ENCODE assay signal across 9 cellular contexts in genomic region chr19:18507727-18508440, GRCh38. TPM values are rescaled to one million over a fixed set of nuclear protein-coding genes. Genes with fewer than 3 reads are reported as not detected.
DNase-seq lines count a peak whose midpoint lies in the region; ATAC-seq and TF ChIP-seq lines count a peak whose summit lies in the region.
"Had no signal": no experiment of that assay in that cellular context is flagged by ENCODE, and none has a peak within 500 bp of the region (broad histone marks: within the 10 kb centered on the region; RNA-seq: fewer than 3 reads in every experiment).

No MANE protein-coding gene starts in this region.

- CTCF ChIA-PET in CD4-positive, alpha-beta memory T cell (lab: Charles Lee; ENCODE audit: partially characterized antibody) = interaction anchor here (0.9 to 6.6 kb wide), 10 partner anchors 10 to 339 kb away, joined by 3 to 59 read pairs (median 6); partner anchors contain the start of gene REX1BD
- CTCF ChIA-PET in T-cell (lab: Charles Lee) = interaction anchor here in 1 of 2 donors (1.1 kb wide), 1 partner anchor 12 kb away, joined by 5 read pairs; no protein-coding TSS in a partner anchor

- peaks cover 52 to 88% (median 73%) of the 10 kb centered on the region in 4 donors for H3K4me1 Mint-ChIP-seq in CD4-positive, alpha-beta memory T cell
- H3K4me1 Mint-ChIP-seq in T-cell (peaks cover 52 to 83% (median 78%) of the 10 kb centered on the region in 3 donors), osteocyte (ENCODE audit: unreplicated experiment) (peaks cover 41% of the 10 kb centered on the region)

- H3K27me3 ChIP-seq in CD4-positive, alpha-beta memory T cell (ENCODE audit: insufficient read depth, low read length) = no peaks in the 10 kb centered on the region

- no peaks in the 10 kb centered on the region for H3K9me3 Mint-ChIP-seq in CD4-positive, alpha-beta memory T cell
- no peaks in the 10 kb centered on the region for H3K9me3 Mint-ChIP-seq in T-cell
- H3K9me3 Mint-ChIP-seq in osteocyte (ENCODE audit: unreplicated experiment) = no peaks in the 10 kb centered on the region

- H3K4me3 ChIP-seq in CD4-positive, alpha-beta memory T cell (ENCODE audit: low read length in 2 of 2) = no peak overlapping the region
- no peak overlapping the region for H3K4me3 ChIP-seq in fibroblast of mammary gland (ENCODE audit: control insufficient read depth, low read depth, low read length)

- TF ChIP-seq CTCF in fibroblast of mammary gland (conservative IDR thresholded peaks at IDR 0.05; ENCODE audit: control insufficient read depth, insufficient read depth, low read depth, low read length) (no peak), osteocyte (IDR thresholded peaks at IDR 0.05) (no peak)

- intact Hi-C loops in CD4-positive, alpha-beta memory T cell (cut with micrococcal nuclease) = loop anchor here (2.0 kb wide), 1 partner anchor 13 kb away; no protein-coding TSS in a partner anchor

- H3K4me3 Mint-ChIP-seq in CD4-positive, alpha-beta memory T cell = peak overlapping the region; percentile 68 to 88 (median 74)
- H3K4me3 Mint-ChIP-seq in T-cell (peak overlapping the region; percentile 52 to 78 (median 66)), osteocyte (ENCODE audit: unreplicated experiment) (no peak overlapping the region)

- no peaks in the 10 kb centered on the region for H3K36me3 ChIP-seq in CD4-positive, alpha-beta memory T cell (ENCODE audit: insufficient read depth, low read length)

- DNase-seq in CD4-positive, alpha-beta memory T cell = no peak
- no peak for DNase-seq in T-cell
- DNase-seq in fibroblast of mammary gland (ENCODE audit: low read depth) = peak; percentile 47
- no peak for DNase-seq in osteocyte (ENCODE audit: extremely low spot score, unreplicated experiment)
- DNase-seq in germinal center (ENCODE audit: low spot score) = no peak
- no peak for DNase-seq in NCI-H1048 (lab: John Stamatoyannopoulos, UW)
- DNase-seq in iPS-NIHi11 (ENCODE audit: low spot score) = no peak
- DNase-seq: DMS79 treated with DMSO at 0.1 percent for 48 hours had no signal

- H3K27ac ChIP-seq in CD4-positive, alpha-beta memory T cell (ENCODE audit: low read depth, low read length) = peak overlapping the region; percentile 56

- POLR2A ChIA-PET in CD4-positive, alpha-beta memory T cell (lab: Charles Lee; ENCODE audit: partially characterized antibody) = interaction anchor here (0.7 to 5.8 kb wide), 8 partner anchors 9 to 50 kb away, joined by 3 to 83 read pairs (median 16); partner anchors contain the start of genes ELL and KXD1
- POLR2A ChIA-PET in T-cell (lab: Charles Lee) = no interaction called here

- no peaks in the 10 kb centered on the region for H3K36me3 Mint-ChIP-seq in CD4-positive, alpha-beta memory T cell
- H3K36me3 Mint-ChIP-seq in T-cell (no peaks in the 10 kb centered on the region), osteocyte (ENCODE audit: unreplicated experiment) (no peaks in the 10 kb centered on the region)

- peak overlapping the region; percentile 86 to 95 (median 93) for H3K27ac Mint-ChIP-seq in CD4-positive, alpha-beta memory T cell
- H3K27ac Mint-ChIP-seq in T-cell = peak overlapping the region; percentile 90 to 93
- peak overlapping the region; percentile 25 for H3K27ac Mint-ChIP-seq in osteocyte (ENCODE audit: unreplicated experiment)

- H3K4me1 ChIP-seq in CD4-positive, alpha-beta memory T cell (ENCODE audit: insufficient read depth, low read length) = peaks cover 88% of the 10 kb centered on the region

- no peaks in the 10 kb centered on the region for H3K27me3 Mint-ChIP-seq in CD4-positive, alpha-beta memory T cell
- H3K27me3 Mint-ChIP-seq in T-cell (no peaks in the 10 kb centered on the region), osteocyte (ENCODE audit: unreplicated experiment) (no peaks in the 10 kb centered on the region)

- ATAC-seq in T-cell (replicated peaks in 1 of 4) (peak in 3 of 4 experiments; percentile 7 to 23 (median 10)), HG02840 (IDR thresholded peaks at IDR 0.05; ENCODE audit: low FRiP score, unreplicated experiment) (no peak)

- H3K9me3 ChIP-seq in CD4-positive, alpha-beta memory T cell (ENCODE audit: control insufficient read depth in 1 of 2, low read length in 2 of 2) = no peaks in the 10 kb centered on the region

RNA-seq across cellular contexts. Expression of gene ELL, which starts 14.0 kb away (rescaled TPM):
- 10 to 100 TPM; 34.9 to 35.9 TPM for total RNA-seq in CD4-positive, alpha-beta memory T cell
- polyA plus RNA-seq in CD4-positive, alpha-beta memory T cell = 10 to 100 TPM in 1 of 2 donors, 1 to 10 TPM in 1; 6.5 to 16.7 TPM
- total RNA-seq in T-cell (10 to 100 TPM; 27.2 to 46.4 (median 33.4) TPM), osteocyte (17.6 and 18.3 TPM in 2 replicates)

RNA-seq across cellular contexts. Expression of gene FKBP8, which starts 35.5 kb away (rescaled TPM):
- 100 to 1,000 TPM; 231 to 249 TPM for total RNA-seq in CD4-positive, alpha-beta memory T cell
- polyA plus RNA-seq in CD4-positive, alpha-beta memory T cell = 100 to 1,000 TPM in 1 of 2 donors, 10 to 100 TPM in 1; 82.4 to 130 TPM
- total RNA-seq in T-cell = 100 to 1,000 TPM; 158 to 282 (median 244) TPM
- total RNA-seq in osteocyte = 242 and 253 TPM in 2 replicates

RNA-seq across cellular contexts. Expression of gene KXD1, which starts 49.8 kb away (rescaled TPM):
- 10 to 100 TPM; 95.3 to 95.6 TPM for total RNA-seq in CD4-positive, alpha-beta memory T cell
- polyA plus RNA-seq in CD4-positive, alpha-beta memory T cell = 10 to 100 TPM; 88.8 to 94.3 TPM
- total RNA-seq in T-cell (100 to 1,000 TPM in 1 of 5 donors, 10 to 100 TPM in 4; 73.1 to 112 (median 95.8) TPM), osteocyte (66.5 and 70.6 TPM in 2 replicates)

Comparison
In these comparisons a context has a peak if more than half of its experiments do, and no peak if none do; other contexts are left out.
1. H3K27ac Mint-ChIP-seq: peak in every context shown above with its lines; median percentile 93 in CD4-positive, alpha-beta memory T cell; 92 in T-cell; 25 in osteocyte.